20 cellular contexts compared by ENCODE assay signal in genomic region chr3:184449161-184449515, GRCh38.
A peak's percentile ranks its signal among the peaks of the same experiment; 100 is the strongest.
DNase-seq lines count a peak whose midpoint lies in the region; ATAC-seq, FAIRE-seq and TF ChIP-seq lines count a peak whose summit lies in the region.
"Had no signal": no experiment of that assay in that cellular context is flagged by ENCODE, and none has a peak within 500 bp of the region (broad histone marks: within the 10 kb centered on the region; RNA-seq: fewer than 3 reads in every experiment).

No MANE protein-coding gene starts in this region.

- no peaks in the 10 kb centered on the region for H3K36me3 ChIP-seq in PC-9 (ENCODE audit: low read depth)
- H3K36me3 ChIP-seq in body of pancreas (replicated peaks in 1 of 2; ENCODE audit: insufficient read depth in 1 of 2, low read depth in 2 of 2) = no peaks in the 10 kb centered on the region
- no peaks in the 10 kb centered on the region for H3K36me3 ChIP-seq in keratinocyte (ENCODE audit: control insufficient read depth in 2 of 2, extremely low read depth in 1 of 2, insufficient read depth in 2 of 2, low read length in 2 of 2)

- H4K20me1 ChIP-seq in PC-9 (ENCODE audit: insufficient read depth) (no peaks in the 10 kb centered on the region), keratinocyte (ENCODE audit: control insufficient read depth, extremely low read depth, insufficient read depth, low read length) (no peaks in the 10 kb centered on the region)

- H3K27me3 ChIP-seq in PC-9 (ENCODE audit: insufficient read depth, low read depth) (no peaks in the 10 kb centered on the region), body of pancreas (no peaks in the 10 kb centered on the region), keratinocyte (ENCODE audit: control insufficient read depth, extremely low read depth, insufficient read depth, low read length) (no peaks in the 10 kb centered on the region)

- no peak for DNase-seq in A549 (ENCODE audit: low read depth in 1 of 2, low spot score in 1 of 2)
- DNase-seq in PC-9 = no peak
- no peak for DNase-seq in body of pancreas
- DNase-seq in keratinocyte (ENCODE audit: low read depth, low spot score) = no peak
- DNase-seq in NCI-H1436 treated with DMSO at 0.1 percent for 48 hours (lab: John Stamatoyannopoulos, UW) = no peak
- DNase-seq in NCI-H1048 (lab: John Stamatoyannopoulos, UW) = no peak
- no peak for DNase-seq in activated CD4-positive, CD25-positive, alpha-beta regulatory T cell treated with anti-CD3 and anti-CD28 coated beads, Interleukin-2, amount 50 U/mL, for 72 hours
- no peak for DNase-seq in HEK293T (ENCODE audit: extremely low spot score)
- DNase-seq: 8988T; CD4-positive, CD25-positive, alpha-beta regulatory T cell; COR-L47; DMS 273 treated with DMSO at 0.1 percent for 48 hours; DND-41; H7; NCI-H1105; NCI-H1694; NCI-H2107; NCI-H510A treated with DMSO at 0.1 percent for 48 hours; NCI-H774; OCI-M1 had no signal

- no peaks in the 10 kb centered on the region for H3K79me2 ChIP-seq in PC-9 (ENCODE audit: low read depth)
- no peaks in the 10 kb centered on the region for H3K79me2 ChIP-seq in keratinocyte (ENCODE audit: control insufficient read depth, insufficient read depth, low read length)

- H3K4me3 ChIP-seq in A549 (no peak overlapping the region), PC-9 (no peak overlapping the region), body of pancreas (no peak overlapping the region), keratinocyte (ENCODE audit: control insufficient read depth in 2 of 3, extremely low read depth in 1 of 3, insufficient read depth in 2 of 3, low read depth in 1 of 3, low read length in 3 of 3) (no peak overlapping the region)

- no peaks in the 10 kb centered on the region for H3K9me1 ChIP-seq in keratinocyte (ENCODE audit: control insufficient read depth, extremely low read depth, insufficient read depth, low read length)

- no peak for TF ChIP-seq RAD21 in A549 (conservative IDR thresholded peaks at IDR 0.05 in 1 of 2, IDR thresholded peaks at IDR 0.05 in 1 of 2)

- TF ChIP-seq POLR2A in A549 (IDR thresholded peaks at IDR 0.05; ENCODE audit: low read length) (no peak), body of pancreas (IDR thresholded peaks at IDR 0.05) (no peak)

- BruUV-seq in PC-9 (replicated peaks; lab: Mats Ljungman, UMichigan) = no TSS peak

- H3K27ac ChIP-seq in A549 (peak overlapping the region in 1 of 2 experiments; percentile 55; a peak in 3 of 6 replicates), PC-9 (peak overlapping the region; percentile 79), body of pancreas (peak overlapping the region in 1 of 4 donors; percentile 36), keratinocyte (ENCODE audit: control insufficient read depth, insufficient read depth, low read length) (peak overlapping the region; percentile 57)

- FAIRE-seq in A549 (lab: Jason Lieb, UNC) (no peak), keratinocyte (lab: Jason Lieb, UNC) (no peak)

- ATAC-seq in A549 = peak; percentile 34 to 55; a peak in 3 of 6 replicates
- peak; percentile 12 for ATAC-seq in body of pancreas

- TF ChIP-seq CTCF in A549 (IDR thresholded peaks at IDR 0.05) = no peak
- no peak for TF ChIP-seq CTCF in PC-9 (conservative IDR thresholded peaks at IDR 0.05)
- TF ChIP-seq CTCF in body of pancreas (IDR thresholded peaks at IDR 0.05) = no peak
- no peak for TF ChIP-seq CTCF in keratinocyte (optimal IDR thresholded peaks at IDR 0.05 in 1 of 3, IDR thresholded peaks at IDR 0.05 in 1 of 3, conservative IDR thresholded peaks at IDR 0.05 in 1 of 3; ENCODE audit: extremely low read depth in 1 of 3, insufficient read depth in 2 of 3, low read length in 3 of 3)

- H3K9ac ChIP-seq in keratinocyte (ENCODE audit: control insufficient read depth, extremely low read depth, insufficient read depth, low read length) = no peak overlapping the region

- no peak overlapping the region for H2AFZ ChIP-seq in PC-9
- no peak overlapping the region for H2AFZ ChIP-seq in keratinocyte (ENCODE audit: control insufficient read depth, low read length)

- no peak for TF ChIP-seq EP300 in A549 (IDR thresholded peaks at IDR 0.05)

- dilution Hi-C loops in keratinocyte (cut with MboI; ENCODE audit: extremely low pct_ligation_motif_present, low sequenced_read_pairs) = no loop called here

- intact Hi-C loops in PC-9 (cut with micrococcal nuclease; ENCODE audit: unreplicated experiment) = no loop called here
- intact Hi-C loops in body of pancreas (cut with DNase I) = no loop called here

- 50% methylated on average over 5 of the region's 5 CpGs for WGBS in A549 (ENCODE audit: missing lambda C conversion rate)
- WGBS in body of pancreas, 2 donors = 60 to 74% methylated on average over 5 of the region's 5 CpGs

- H3K4me1 ChIP-seq in A549 (peaks cover 10% of the 10 kb centered on the region; the same call in 2 of the 3 replicates), PC-9 (replicated peaks; ENCODE audit: insufficient read depth) (peaks cover 37% of the 10 kb centered on the region), body of pancreas (no peaks in the 10 kb centered on the region), keratinocyte (ENCODE audit: control insufficient read depth, extremely low read depth, insufficient read depth, low read length) (peaks cover 14% of the 10 kb centered on the region)

- CTCF ChIA-PET in A549 (lab: Yijun Ruan, JAX) = interaction anchor here (0.9 kb wide), 1 partner anchor 65 kb away, joined by 4 read pairs; no protein-coding TSS in a partner anchor
- CTCF ChIA-PET in PC-9 (lab: Charles Lee) = interaction anchor here (0.5 to 0.9 kb wide), 2 partner anchors 14 to 112 kb away, joined by 4 to 6 read pairs; partner anchors contain the start of gene EPHB3
- CTCF ChIA-PET in HEK293T (lab: Yijun Ruan, JAX) = no interaction called here

- no peaks in the 10 kb centered on the region for H3K9me2 ChIP-seq in PC-9 (ENCODE audit: insufficient read depth)

- H3K4me2 ChIP-seq in A549 (peak overlapping the region; percentile 39; the same call in 2 of the 3 replicates), PC-9 (peak overlapping the region; percentile 15; the same call in 1 of the 2 replicates), keratinocyte (ENCODE audit: control insufficient read depth, extremely low read depth, insufficient read depth, low read depth, low read length) (peak overlapping the region; percentile 54)

- peaks cover 33% of the 10 kb centered on the region for H3F3A ChIP-seq in PC-9 (ENCODE audit: insufficient read depth, low read depth)

- POLR2A ChIA-PET in A549 (lab: Yijun Ruan, JAX) = interaction anchor here (0.9 kb wide), 1 partner anchor 129 kb away, joined by 4 read pairs; no protein-coding TSS in a partner anchor
- POLR2A ChIA-PET in PC-9 (lab: Charles Lee; ENCODE audit: unreplicated experiment) = interaction anchor here (0.6 kb wide), 1 partner anchor 543 kb away, joined by 4 read pairs; no protein-coding TSS in a partner anchor
- POLR2A ChIA-PET in HEK293T (lab: Yijun Ruan, JAX) = no interaction called here

- H3K9me3 ChIP-seq in A549 = no peaks in the 10 kb centered on the region
- no peaks in the 10 kb centered on the region for H3K9me3 ChIP-seq in PC-9 (ENCODE audit: insufficient read depth, low read depth)
- no peaks in the 10 kb centered on the region for H3K9me3 ChIP-seq in body of pancreas
- H3K9me3 ChIP-seq in keratinocyte (ENCODE audit: control insufficient read depth, low read depth, low read length) = no peaks in the 10 kb centered on the region

TF ChIP-seq in A549, 52 proteins besides CTCF, POLR2A, EP300 and RAD21 (continues in another document):
- 0 out of 2 replicates have a peak, but pooled peaks have one; percentile 1 for TF ChIP-seq JUNB (IDR thresholded peaks at IDR 0.05)

TF ChIP-seq in HEK293T, 16 proteins besides CTCF, POLR2A, EP300 and RAD21:
- TF ChIP-seq FOXA1 (IDR thresholded peaks at IDR 0.05) (no peak), FOXM1 (IDR thresholded peaks at IDR 0.05; ENCODE audit: borderline replicate concordance) (no peak), ZNF384 (IDR thresholded peaks at IDR 0.05) (no peak), NFRKB (IDR thresholded peaks at IDR 0.05) (no peak), FOXK2 (IDR thresholded peaks at IDR 0.05) (no peak), ARNT (IDR thresholded peaks at IDR 0.05) (no peak), ELF4 (IDR thresholded peaks at IDR 0.05) (no peak), SUZ12 (IDR thresholded peaks at IDR 0.05) (no peak), CTBP1 (IDR thresholded peaks at IDR 0.05; ENCODE audit: borderline replicate concordance) (no peak), TARDBP (IDR thresholded peaks at IDR 0.05) (no peak), HDGF (IDR thresholded peaks at IDR 0.05; ENCODE audit: borderline replicate concordance) (no peak), LEF1 (IDR thresholded peaks at IDR 0.05; ENCODE audit: borderline replicate concordance) (no peak), SP1 (IDR thresholded peaks at IDR 0.05) (no peak), L3MBTL2 (conservative IDR thresholded peaks at IDR 0.05) (no peak), BHLHE40 (IDR thresholded peaks at IDR 0.05; ENCODE audit: borderline replicate concordance) (no peak)
- TF ChIP-seq, protein P1, sequence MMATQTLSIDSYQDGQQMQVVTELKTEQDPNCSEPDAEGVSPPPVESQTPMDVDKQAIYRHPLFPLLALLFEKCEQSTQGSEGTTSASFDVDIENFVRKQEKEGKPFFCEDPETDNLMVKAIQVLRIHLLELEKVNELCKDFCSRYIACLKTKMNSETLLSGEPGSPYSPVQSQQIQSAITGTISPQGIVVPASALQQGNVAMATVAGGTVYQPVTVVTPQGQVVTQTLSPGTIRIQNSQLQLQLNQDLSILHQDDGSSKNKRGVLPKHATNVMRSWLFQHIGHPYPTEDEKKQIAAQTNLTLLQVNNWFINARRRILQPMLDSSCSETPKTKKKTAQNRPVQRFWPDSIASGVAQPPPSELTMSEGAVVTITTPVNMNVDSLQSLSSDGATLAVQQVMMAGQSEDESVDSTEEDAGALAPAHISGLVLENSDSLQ (IDR thresholded peaks at IDR 0.05) = no peak
